Comparison of ENCODE assay signal across 21 cellular contexts in the genomic region with DNA sequence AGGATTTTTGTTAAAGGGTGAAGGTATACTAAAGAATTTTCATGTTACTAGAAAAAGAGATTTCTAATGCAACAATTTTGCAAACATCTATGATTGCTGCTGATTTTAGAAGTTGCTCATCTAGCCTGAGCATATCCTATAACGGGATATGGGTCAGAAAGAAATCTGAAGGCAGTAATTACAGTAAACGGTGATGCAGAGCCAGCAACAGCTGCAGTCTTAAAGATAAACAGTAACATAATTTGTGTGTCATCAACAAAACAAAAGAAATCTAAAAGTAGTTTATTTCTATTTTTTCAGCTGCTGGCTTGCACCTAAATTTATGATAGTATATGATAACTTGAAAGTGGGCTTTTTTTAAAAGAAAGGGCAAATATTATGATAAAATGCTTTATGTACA.
"Had no signal": no experiment of that assay in that cellular context is flagged by ENCODE, and none has a peak within 500 bp of the region (broad histone marks: within the 10 kb centered on the region; RNA-seq: fewer than 3 reads in every experiment).

No MANE protein-coding gene starts in this region.

- H3K4me3 ChIP-seq: colonic mucosa, dorsolateral prefrontal cortex, stomach, suprapubic skin, tibial nerve had no signal

- ATAC-seq: effector memory CD8-positive, alpha-beta T cell; esophagus mucosa; natural killer cell treated with Interleukin-12 subunit alpha and Interleukin-12 subunit beta and Interleukin-15 and Interleukin-18, amount 100 ng/mL, for 72 hours; right cardiac atrium; stimulated activated memory B cell treated with anti-CD40 and anti-IgM and Interleukin-4, amounts not matched to agents 10 μg/mL and 1 μg/mL and 100 μg/mL, for 72 hours had no signal

- DNase-seq: activated CD4-positive, alpha-beta memory T cell treated with anti-CD3 and anti-CD28 coated beads for 36 hours; activated CD4-positive, alpha-beta T cell treated with anti-CD3 and anti-CD28 coated beads for 48 hours; activated CD4-positive, CD25-positive, alpha-beta regulatory T cell; activated naive CD4-positive, alpha-beta T cell treated with anti-CD3 and anti-CD28 coated beads for 36 hours; activated T-cell treated with anti-CD3 and anti-CD28 coated beads, Interleukin-2, amount 50 U/mL, for 48 hours; amygdala; colonic mucosa; dorsolateral prefrontal cortex; effector memory CD8-positive, alpha-beta T cell; foreskin melanocyte; hippocampal formation; midbrain; right cardiac atrium; small intestine; stimulated activated CD4-positive, alpha-beta T cell treated with anti-CD3 and anti-CD28 coated beads, Interleukin-15, amount 100 ng/mL, for 24 hours; stomach had no signal
